1 cellular context compared by ENCODE assay signal in genomic region chr5:179678238-179679013, GRCh38.
TF ChIP-seq lines count a peak whose summit lies in the region.

No MANE protein-coding gene starts in this region.

TF ChIP-seq in HepG2, 621 proteins besides CTCF, POLR2A, EP300 and RAD21 (continued from another document and continues in another):
- TF ChIP-seq ZNF121 (CRISPR knock-in tag; IDR thresholded peaks at IDR 0.05): no peak
- peak; percentile 81; the same call in 1 of the 2 replicates for TF ChIP-seq MLXIP (CRISPR knock-in tag; IDR thresholded peaks at IDR 0.05; ENCODE audit: borderline replicate concordance)
- TF ChIP-seq LCORL (IDR thresholded peaks at IDR 0.05): no peak
- TF ChIP-seq LCORL (CRISPR knock-in tag; IDR thresholded peaks at IDR 0.05): peak; percentile 80; the same call in 1 of the 2 replicates
- peak; percentile 74 for TF ChIP-seq ASH2L (IDR thresholded peaks at IDR 0.05; ENCODE audit: insufficient read length, low read depth, low read length)
- no peak for TF ChIP-seq GZF1 (CRISPR knock-in tag; IDR thresholded peaks at IDR 0.05)
- TF ChIP-seq ZNF761 (CRISPR knock-in tag; conservative IDR thresholded peaks at IDR 0.05): 0 out of 2 replicates have a peak, but pooled peaks have one; percentile 80
- TF ChIP-seq TCF7L2 (IDR thresholded peaks at IDR 0.05; ENCODE audit: low read depth, low read length): no peak
- peak; percentile 66; the same call in 1 of the 2 replicates for TF ChIP-seq ZNF460 (CRISPR knock-in tag; IDR thresholded peaks at IDR 0.05; ENCODE audit: borderline replicate concordance)
- TF ChIP-seq ZNF354B (CRISPR knock-in tag; IDR thresholded peaks at IDR 0.05): no peak
- peak; percentile 76; the same call in 1 of the 2 replicates for TF ChIP-seq MLX (CRISPR knock-in tag; IDR thresholded peaks at IDR 0.05)
- peak; percentile 92 for TF ChIP-seq ZBTB3 (CRISPR knock-in tag; IDR thresholded peaks at IDR 0.05; ENCODE audit: borderline replicate concordance, low read depth)
- TF ChIP-seq SMC3 (IDR thresholded peaks at IDR 0.05; ENCODE audit: low read length): no peak
- peak; percentile 76; the same call in 1 of the 2 replicates for TF ChIP-seq ERF (CRISPR knock-in tag; IDR thresholded peaks at IDR 0.05)
- peak; percentile 93; the same call in 1 of the 2 replicates for TF ChIP-seq KLF11 (CRISPR knock-in tag; IDR thresholded peaks at IDR 0.05)
- TF ChIP-seq ZNF230 (CRISPR knock-in tag; IDR thresholded peaks at IDR 0.05): peak; percentile 97
- TF ChIP-seq SYNCRIP (IDR thresholded peaks at IDR 0.05; ENCODE audit: insufficient read depth, low read depth, low read length): no peak
- TF ChIP-seq HHEX (CRISPR knock-in tag; IDR thresholded peaks at IDR 0.05): no peak
- TF ChIP-seq TSC22D2 (CRISPR knock-in tag; IDR thresholded peaks at IDR 0.05; ENCODE audit: borderline replicate concordance): peak; percentile 14; the same call in 1 of the 2 replicates
- no peak for TF ChIP-seq SMARCC2 (IDR thresholded peaks at IDR 0.05)
- peak; percentile 54; the same call in 1 of the 2 replicates for TF ChIP-seq SMAD3 (CRISPR knock-in tag; IDR thresholded peaks at IDR 0.05)
- TF ChIP-seq NR2F6 (IDR thresholded peaks at IDR 0.05): no peak; the same call in 1 of the 2 replicates
- peak; percentile 15; the same call in 1 of the 2 replicates for TF ChIP-seq NR2F6 (CRISPR knock-in tag; IDR thresholded peaks at IDR 0.05)
- TF ChIP-seq ZNF607 (CRISPR knock-in tag; IDR thresholded peaks at IDR 0.05; ENCODE audit: borderline replicate concordance): peak; percentile 95; the same call in 1 of the 2 replicates
- no peak for TF ChIP-seq USF2 (IDR thresholded peaks at IDR 0.05; ENCODE audit: low read depth, low read length)
- no peak; the same call in 1 of the 2 replicates for TF ChIP-seq USF2 (CRISPR knock-in tag; IDR thresholded peaks at IDR 0.05; ENCODE audit: borderline replicate concordance)
- TF ChIP-seq NFIB (CRISPR knock-in tag; IDR thresholded peaks at IDR 0.05; ENCODE audit: borderline replicate concordance): no peak
- no peak for TF ChIP-seq NFE2 (CRISPR knock-in tag; IDR thresholded peaks at IDR 0.05)
- no peak; the same call in 1 of the 2 replicates for TF ChIP-seq KIAA2018 (CRISPR knock-in tag; IDR thresholded peaks at IDR 0.05; ENCODE audit: borderline replicate concordance)
- TF ChIP-seq ZNF367 (CRISPR knock-in tag; IDR thresholded peaks at IDR 0.05; ENCODE audit: borderline replicate concordance): 0 out of 2 replicates have a peak, but pooled peaks have one; percentile 21
- TF ChIP-seq SOX13 (IDR thresholded peaks at IDR 0.05): no peak
- peak in 1 of 2 experiments; percentile 39; a peak in 2 of 4 replicates for TF ChIP-seq SOX13 (CRISPR knock-in tag; conservative IDR thresholded peaks at IDR 0.05 in 1 of 2, IDR thresholded peaks at IDR 0.05 in 1 of 2)
- no peak for TF ChIP-seq FOXA1 (IDR thresholded peaks at IDR 0.05)
- no peak for TF ChIP-seq FOXA1 (CRISPR knock-in tag; IDR thresholded peaks at IDR 0.05)
- TF ChIP-seq PAXIP1 (CRISPR knock-in tag; conservative IDR thresholded peaks at IDR 0.05): peak; percentile 65
- no peak for TF ChIP-seq ATM (IDR thresholded peaks at IDR 0.05; ENCODE audit: borderline replicate concordance)
- no peak for TF ChIP-seq GPN1 (CRISPR knock-in tag; IDR thresholded peaks at IDR 0.05; ENCODE audit: borderline replicate concordance)
- TF ChIP-seq ZBTB7A (CRISPR knock-in tag; IDR thresholded peaks at IDR 0.05): peak; percentile 81
- peak; percentile 91 for TF ChIP-seq ATF3 (CRISPR knock-in tag; IDR thresholded peaks at IDR 0.05)
- TF ChIP-seq MTA1 (CRISPR knock-in tag; IDR thresholded peaks at IDR 0.05; ENCODE audit: borderline replicate concordance): peak; percentile 75
- TF ChIP-seq TP53 (CRISPR knock-in tag; conservative IDR thresholded peaks at IDR 0.05): no peak
- no peak; the same call in none of the 2 replicates for TF ChIP-seq SATB2 (CRISPR knock-in tag; IDR thresholded peaks at IDR 0.05)
- TF ChIP-seq FOXJ3 (CRISPR knock-in tag; IDR thresholded peaks at IDR 0.05; ENCODE audit: borderline replicate concordance): peak; percentile 64; the same call in 1 of the 2 replicates
- peak; percentile 72 for TF ChIP-seq MEF2D (CRISPR knock-in tag; IDR thresholded peaks at IDR 0.05)
- TF ChIP-seq ZKSCAN5 (CRISPR knock-in tag; IDR thresholded peaks at IDR 0.05): no peak
- TF ChIP-seq ZNF138 (CRISPR knock-in tag; IDR thresholded peaks at IDR 0.05; ENCODE audit: low read depth): peak; percentile 74; the same call in 1 of the 2 replicates
- peak; percentile 83; the same call in 1 of the 2 replicates for TF ChIP-seq ZNF547 (CRISPR knock-in tag; IDR thresholded peaks at IDR 0.05)
- TF ChIP-seq ZNF713 (CRISPR knock-in tag; IDR thresholded peaks at IDR 0.05): 0 out of 2 replicates have a peak, but pooled peaks have one; percentile 16
- TF ChIP-seq ZNF33A (CRISPR knock-in tag; IDR thresholded peaks at IDR 0.05; ENCODE audit: borderline replicate concordance): peak; percentile 87; the same call in 1 of the 2 replicates
- TF ChIP-seq ZBTB20 (CRISPR knock-in tag; IDR thresholded peaks at IDR 0.05; ENCODE audit: borderline replicate concordance, low read depth): no peak; the same call in 1 of the 2 replicates
- TF ChIP-seq CCAR2 (optimal IDR thresholded peaks at IDR 0.05; ENCODE audit: low read depth, low read length): no peak
- no peak; the same call in 1 of the 2 replicates for TF ChIP-seq ZNF296 (CRISPR knock-in tag; conservative IDR thresholded peaks at IDR 0.05)
- TF ChIP-seq ZNF709 (CRISPR knock-in tag; IDR thresholded peaks at IDR 0.05): peak; percentile 35; the same call in 1 of the 2 replicates
- TF ChIP-seq GTF3A (CRISPR knock-in tag; conservative IDR thresholded peaks at IDR 0.05): no peak
- TF ChIP-seq ZNF343 (CRISPR knock-in tag; IDR thresholded peaks at IDR 0.05): peak; percentile 97
